Comparison of ENCODE assay signal across 8 cellular contexts in genomic region chr1:99758073-99758511, GRCh38. TPM values are rescaled to one million over a fixed set of nuclear protein-coding genes. Genes with fewer than 3 reads are reported as not detected.
DNase-seq lines count a peak whose midpoint lies in the region; ATAC-seq, FAIRE-seq and TF ChIP-seq lines count a peak whose summit lies in the region.

No MANE protein-coding gene starts in this region.

- SMC1A ChIA-PET in GM12878 (lab: Charles Lee; ENCODE audit: uncharacterized antibody, unreplicated experiment) = interaction anchor here (0.9 to 8.1 kb wide), 8 partner anchors 9 to 29 kb away, joined by 3 to 99 read pairs (median 4); partner anchors contain the start of gene FRRS1

- TF ChIP-seq CTCF in Calu3 (IDR thresholded peaks at IDR 0.05; ENCODE audit: unreplicated experiment) (no peak), GM12878 (IDR thresholded peaks at IDR 0.05 in 2 of 3, conservative IDR thresholded peaks at IDR 0.05 in 1 of 3; ENCODE audit: control insufficient read depth in 2 of 3, extremely low read depth in 1 of 3, insufficient read depth in 1 of 3, low read depth in 3 of 3, low read length in 3 of 3) (no peak)

- TF ChIP-seq POLR2A in GM12878 (IDR thresholded peaks at IDR 0.05; ENCODE audit: low read depth, low read length) = no peak

- no peaks in the 10 kb centered on the region for H3K9me3 Mint-ChIP-seq in Calu3 (ENCODE audit: low read depth, unreplicated experiment)

- H3K27ac ChIP-seq in GM12878 (ENCODE audit: control insufficient read depth, insufficient read depth) = peak overlapping the region; percentile 64

- no peak overlapping the region; the same call in 1 of the 2 replicates for H2AFZ ChIP-seq in GM12878 (ENCODE audit: control insufficient read depth, low read depth, low read length)

- RAD21 ChIA-PET in GM12878 (lab: Charles Lee; ENCODE audit: unreplicated experiment) = interaction anchor here (0.6 to 3.9 kb wide), 6 partner anchors 8 to 1535 kb away, joined by 3 to 21 read pairs (median 3); partner anchors contain the start of genes AGL and FRRS1

- FAIRE-seq in GM12878 (lab: Jason Lieb, UNC) = peak; percentile 69

- H3K27me3 Mint-ChIP-seq in Calu3 (ENCODE audit: unreplicated experiment) = no peaks in the 10 kb centered on the region

- H3K4me1 ChIP-seq in GM12878 (ENCODE audit: control insufficient read depth, insufficient read depth, low read length) = peaks cover 18% of the 10 kb centered on the region

- no peak for DNase-seq in Calu3
- DNase-seq in GM12878 (ENCODE audit: low read depth, low spot score) = peak; percentile 59
- DNase-seq in RKO (ENCODE audit: low spot score) = no peak
- no peak for DNase-seq in germinal center (ENCODE audit: low spot score)
- DNase-seq in activated naive CD4-positive, alpha-beta T cell treated with anti-CD3 and anti-CD28 coated beads, Interleukin-2, amount 50 U/mL, for 16 hours = no peak
- DNase-seq in NCI-H345 treated with DMSO at 0.1 percent for 48 hours (lab: John Stamatoyannopoulos, UW; ENCODE audit: unreplicated experiment) = no peak

- no peaks in the 10 kb centered on the region for H3K36me3 ChIP-seq in GM12878 (ENCODE audit: control insufficient read depth in 2 of 2, insufficient read depth in 2 of 2, low read length in 1 of 2)

- peak overlapping the region; percentile 48 for H3K4me3 Mint-ChIP-seq in Calu3 (ENCODE audit: low read depth, unreplicated experiment)

- intact Hi-C loops in Calu3 (cut with micrococcal nuclease; ENCODE audit: unreplicated experiment) (no loop called here), GM12878 (cut with micrococcal nuclease; ENCODE audit: unreplicated experiment) (loop anchor here (2.0 kb wide), 1 partner anchor 27 kb away; no protein-coding TSS in a partner anchor)

- 0% methylated on average over 1 of the region's 1 CpG for WGBS in GM12878 (ENCODE audit: insufficient coverage, insufficient replicate concordance, low lambda C conversion rate, missing lambda C conversion rate)

- peak overlapping the region; percentile 88 for H3K27ac Mint-ChIP-seq in Calu3 (ENCODE audit: unreplicated experiment)

- H3K4me3 ChIP-seq in GM12878 = peak overlapping the region; percentile 46; the same call in 1 of the 2 replicates

- POLR2A ChIA-PET in GM12878 (lab: Charles Lee) = interaction anchor here (0.8 to 1.3 kb wide), 6 partner anchors 8 to 319 kb away, joined by 3 to 6 read pairs (median 4); partner anchors contain the start of gene FRRS1

- BruUV-seq in Calu3 (replicated peaks; lab: Mats Ljungman, UMichigan) (no TSS peak), GM12878 (replicated peaks; lab: Mats Ljungman, UMichigan) (no TSS peak)

- no peak for TF ChIP-seq RAD21 in GM12878 (IDR thresholded peaks at IDR 0.05; ENCODE audit: insufficient read depth, low read depth, low read length)

- H3K4me1 Mint-ChIP-seq in Calu3 (ENCODE audit: low read depth, unreplicated experiment) = peaks cover 43% of the 10 kb centered on the region

- peaks cover 11% of the 10 kb centered on the region for H3K36me3 Mint-ChIP-seq in Calu3 (ENCODE audit: insufficient read depth, unreplicated experiment)

- CTCF ChIA-PET in Calu3 (lab: Charles Lee) (no interaction called here), GM12878 (lab: Yijun Ruan, JAX) (interaction anchor here (0.9 kb wide), 1 partner anchor 8 kb away, joined by 3 read pairs; the partner anchor contains the start of gene FRRS1)

- no peak for TF ChIP-seq EP300 in GM12878 (IDR thresholded peaks at IDR 0.05; ENCODE audit: borderline replicate concordance in 1 of 2, control insufficient read depth in 1 of 2, low read depth in 2 of 2, low read length in 2 of 2)

- peak; percentile 74 for ATAC-seq in GM19463 (IDR thresholded peaks at IDR 0.05; ENCODE audit: unreplicated experiment)
- peak; percentile 69 for ATAC-seq in HG03097 (IDR thresholded peaks at IDR 0.05; ENCODE audit: low FRiP score, unreplicated experiment)
- ATAC-seq in GM12878 = peak; percentile 71

- peak overlapping the region; percentile 86 for H3K4me2 ChIP-seq in GM12878 (ENCODE audit: control insufficient read depth, insufficient read depth)

- H3K9ac ChIP-seq in GM12878 (ENCODE audit: control insufficient read depth, insufficient read depth, low read length) = no peak overlapping the region

- no peaks in the 10 kb centered on the region for H4K20me1 ChIP-seq in GM12878 (ENCODE audit: control insufficient read depth, insufficient read depth)

- no peaks in the 10 kb centered on the region for H3K27me3 ChIP-seq in GM12878 (replicated peaks in 1 of 2; ENCODE audit: control insufficient read depth in 2 of 2, insufficient read depth in 2 of 2, low read length in 1 of 2)

- peaks cover 4% of the 10 kb centered on the region; the same call in 2 of the 3 replicates for H3K9me3 ChIP-seq in GM12878 (replicated peaks; ENCODE audit: control insufficient read depth, insufficient read depth, low read length)

- H3K79me2 ChIP-seq in GM12878 (ENCODE audit: control insufficient read depth, insufficient read depth, low read length) = peaks cover 57% of the 10 kb centered on the region

- in situ Hi-C loops in GM12878 (cut with MboI) = loop anchor here (25.0 kb wide), 2 partner anchors 1629 to 1846 kb away; partner anchors contain the start of gene DPYD

TF ChIP-seq in GM12878, 131 proteins besides CTCF, POLR2A, EP300 and RAD21 (continues in another document):
- TF ChIP-seq ATF7 (IDR thresholded peaks at IDR 0.05; ENCODE audit: low read depth) (peak; percentile 47; the same call in 1 of the 2 replicates), ATF2 (IDR thresholded peaks at IDR 0.05; ENCODE audit: low read length) (0 out of 2 replicates have a peak, but pooled peaks have one; percentile 14), ETV6 (conservative IDR thresholded peaks at IDR 0.05 in 1 of 2, IDR thresholded peaks at IDR 0.05 in 1 of 2; ENCODE audit: borderline replicate concordance in 1 of 2, low read depth in 1 of 2) (no peak), ZZZ3 (IDR thresholded peaks at IDR 0.05; ENCODE audit: control insufficient read depth, insufficient read length, low read depth) (no peak), DPF2 (IDR thresholded peaks at IDR 0.05) (no peak), PRDM15 (CRISPR knock-in tag; IDR thresholded peaks at IDR 0.05) (no peak), RCOR1 (conservative IDR thresholded peaks at IDR 0.05; ENCODE audit: low read depth, low read length) (no peak), IKZF1 (conservative IDR thresholded peaks at IDR 0.05) (peak; percentile 38; the same call in 1 of the 2 replicates), BACH1 (IDR thresholded peaks at IDR 0.05; ENCODE audit: borderline replicate concordance) (peak; percentile 96; the same call in 1 of the 2 replicates)

RNA-seq across cellular contexts. Expression of gene FRRS1, which starts 8.3 kb away (rescaled TPM):
- 39.1 and 46.5 TPM in 2 replicates for total RNA-seq in Calu3 (2022)
- 113 and 114 TPM in 2 replicates for total RNA-seq in GM12878 (2013; cell fraction: nucleolus; rRNA removed)
- total RNA-seq in GM12878 (2014; rRNA removed) = 12.6 and 15.1 TPM in 2 replicates
- 16.1 and 17.1 TPM in 2 replicates for total RNA-seq in GM12878 (2014; rRNA removed; fragmentation: Illumina TruSeq; extraction: Trizol)
- total RNA-seq in GM12878 (2021) = 10.4 and 10.7 TPM in 2 replicates
- polyA plus RNA-seq in GM12878 (2011; ENCODE audit: low read depth) = 1.9 TPM
- 18.9 and 25.0 TPM in 2 replicates for polyA plus RNA-seq in GM12878 (2011; rRNA removed)
- polyA plus RNA-seq in GM12878 (2011; cell fraction: cytosol; rRNA removed) = 9.4 and 12.2 TPM in 2 replicates
- polyA plus RNA-seq in GM12878 (2011; cell fraction: nucleus; rRNA removed) = 15.1 and 15.7 TPM in 2 replicates
- 3.1 and 4.8 TPM in 2 replicates for polyA plus RNA-seq in GM12878 (2012)
- 8.3 and 10.7 TPM in 2 replicates for polyA plus RNA-seq in GM12878 (2014; fragmentation: Illumina TruSeq; extraction: Trizol)
- under 1 TPM; 0.22 to 0.55 TPM for polyA plus RNA-seq in GM12878 (2014; fragmentation: Nextera tagmentation; extraction: Ambion mirVana)
- polyA plus RNA-seq in GM12878 (2014; rRNA removed) = 6.5 and 7.6 TPM in 2 replicates
- 1 to 10 TPM in 1 of 2 experiments, under 1 TPM in 1; 0.13 to 1.1 TPM for polyA plus RNA-seq in GM12878 (2016; fragmentation: Nextera tagmentation; extraction: Ambion mirVana)
- 56.5 and 65.2 TPM in 2 replicates for polyA minus RNA-seq in GM12878 (2011; rRNA and poly(A)+ RNA removed)
- 12.3 and 15.0 TPM in 2 replicates for polyA minus RNA-seq in GM12878 (2011; cell fraction: cytosol; rRNA and poly(A)+ RNA removed)
- polyA minus RNA-seq in GM12878 (2011; cell fraction: nucleus; rRNA and poly(A)+ RNA removed) = 21.4 and 23.7 TPM in 2 replicates
